Comparison of ENCODE assay signal across 7 cellular contexts in genomic region chr10:45211576-45211975, GRCh38.
"Had no signal": no experiment of that assay in that cellular context is flagged by ENCODE, and none has a peak within 500 bp of the region (broad histone marks: within the 10 kb centered on the region; RNA-seq: fewer than 3 reads in every experiment).

No MANE protein-coding gene starts in this region.

- H3K4me3 ChIP-seq: GM23338, K562 had no signal

- H3K4me2 ChIP-seq: GM23338 had no signal

- H2AFZ ChIP-seq: GM23338 had no signal

- FAIRE-seq: HTR-8/SVneo, K562 had no signal

- DNase-seq: H7, HCEC 1CT, IMR-90, KG1 had no signal
